In genomic region chr16:81609323-81609892, GRCh38 we compare ENCODE assay signal across 15 cellular contexts.
DNase-seq lines count a peak whose midpoint lies in the region; ATAC-seq, FAIRE-seq and TF ChIP-seq lines count a peak whose summit lies in the region.
"Had no signal": no experiment of that assay in that cellular context is flagged by ENCODE, and none has a peak within 500 bp of the region (broad histone marks: within the 10 kb centered on the region; RNA-seq: fewer than 3 reads in every experiment).

No MANE protein-coding gene starts in this region.

- peak overlapping the region; percentile 8 for H3K9ac ChIP-seq in skeletal muscle satellite cell (ENCODE audit: low read depth, low read length)

- CTCF ChIA-PET in CD4-positive, alpha-beta T cell (lab: Charles Lee), result no interaction called here

- H3K4me1 ChIP-seq in esophagus muscularis mucosa, result peaks cover 50 to 59% (median 55%) of the 10 kb centered on the region in 4 donors
- peaks cover 38% of the 10 kb centered on the region for H3K4me1 ChIP-seq in skeletal muscle satellite cell (ENCODE audit: control insufficient read depth, insufficient read depth, low read length)

- TF ChIP-seq CTCF in CD4-positive, alpha-beta T cell (IDR thresholded peaks at IDR 0.05), result no peak
- TF ChIP-seq CTCF in esophagus muscularis mucosa (IDR thresholded peaks at IDR 0.05), result no peak

- 89% methylated on average over 11 of the region's 11 CpGs for WGBS in esophagus muscularis mucosa

- H3K27ac Mint-ChIP-seq in CD4-positive, alpha-beta T cell, result peak overlapping the region; percentile 22
- H3K27ac Mint-ChIP-seq in T-helper 17 cell, result peak overlapping the region; percentile 92
- H3K27ac Mint-ChIP-seq: activated CD4-positive, alpha-beta memory T cell treated with anti-CD3 and anti-CD28 coated beads for 36 hours; activated naive CD4-positive, alpha-beta T cell treated with anti-CD3 and anti-CD28 coated beads for 36 hours had no signal

- FAIRE-seq in frontal cortex (lab: Jason Lieb, UNC), result no peak
- FAIRE-seq: islet of Langerhans had no signal

- no peak overlapping the region for H3K4me3 ChIP-seq in esophagus muscularis mucosa
- no peak overlapping the region for H3K4me3 ChIP-seq in skeletal muscle satellite cell (ENCODE audit: low read length)

- H3K36me3 ChIP-seq in esophagus muscularis mucosa (peaks cover 0 to 18% (median 8%) of the 10 kb centered on the region in 4 donors), skeletal muscle satellite cell (ENCODE audit: insufficient read depth, low read length) (no peaks in the 10 kb centered on the region)

- no peak overlapping the region for H3K4me3 Mint-ChIP-seq in CD4-positive, alpha-beta T cell
- peak overlapping the region; percentile 61 for H3K4me3 Mint-ChIP-seq in T-helper 17 cell
- H3K4me3 Mint-ChIP-seq: activated CD4-positive, alpha-beta memory T cell treated with anti-CD3 and anti-CD28 coated beads for 36 hours; activated naive CD4-positive, alpha-beta T cell treated with anti-CD3 and anti-CD28 coated beads for 36 hours; naive thymus-derived CD4-positive, alpha-beta T cell had no signal

- POLR2A ChIA-PET in CD4-positive, alpha-beta T cell (lab: Charles Lee), result no interaction called here

- H3K4me1 Mint-ChIP-seq in CD4-positive, alpha-beta T cell (ENCODE audit: low read depth), result no peaks in the 10 kb centered on the region
- peaks cover 17% of the 10 kb centered on the region for H3K4me1 Mint-ChIP-seq in T-helper 17 cell

- no peak for TF ChIP-seq POLR2A in esophagus muscularis mucosa (IDR thresholded peaks at IDR 0.05; ENCODE audit: low read depth)

- no peak for ATAC-seq in CD4-positive, alpha-beta T cell (ENCODE audit: poor library complexity)
- no peak for ATAC-seq in T-helper 17 cell
- no peak for ATAC-seq in HG03378 (IDR thresholded peaks at IDR 0.05; ENCODE audit: unreplicated experiment)
- no peak for ATAC-seq in GM21825 (IDR thresholded peaks at IDR 0.05; ENCODE audit: unreplicated experiment)
- ATAC-seq: naive thymus-derived CD4-positive, alpha-beta T cell had no signal

- no peaks in the 10 kb centered on the region for H3K9me3 Mint-ChIP-seq in CD4-positive, alpha-beta T cell
- H3K9me3 Mint-ChIP-seq: activated CD4-positive, alpha-beta memory T cell treated with anti-CD3 and anti-CD28 coated beads for 36 hours; activated naive CD4-positive, alpha-beta T cell treated with anti-CD3 and anti-CD28 coated beads for 36 hours; naive thymus-derived CD4-positive, alpha-beta T cell had no signal

- H3K4me2 ChIP-seq in skeletal muscle satellite cell (ENCODE audit: low read length), result no peak overlapping the region

- no peaks in the 10 kb centered on the region for H3K9me3 ChIP-seq in CD4-positive, alpha-beta T cell (ENCODE audit: control insufficient read depth, low read length)
- H3K9me3 ChIP-seq in T-helper 17 cell (ENCODE audit: control insufficient read depth, low read length, poor library complexity, severe bottlenecking) (no peaks in the 10 kb centered on the region), esophagus muscularis mucosa (no peaks in the 10 kb centered on the region), skeletal muscle satellite cell (replicated peaks; ENCODE audit: low read length) (no peaks in the 10 kb centered on the region)

- no peaks in the 10 kb centered on the region for H3K27me3 ChIP-seq in CD4-positive, alpha-beta T cell (ENCODE audit: control insufficient read depth, insufficient read depth, low read length)
- H3K27me3 ChIP-seq in esophagus muscularis mucosa (no peaks in the 10 kb centered on the region), skeletal muscle satellite cell (ENCODE audit: control insufficient read depth, insufficient read depth, low read length) (no peaks in the 10 kb centered on the region)

- no peak for DNase-seq in CD4-positive, alpha-beta T cell
- no peak for DNase-seq in T-helper 17 cell
- DNase-seq in esophagus muscularis mucosa (ENCODE audit: extremely low spot score), result no peak
- DNase-seq in DMS79 (lab: John Stamatoyannopoulos, UW), result no peak
- DNase-seq in frontal cortex (ENCODE audit: low spot score in 2 of 2), result no peak
- DNase-seq: activated CD4-positive, alpha-beta memory T cell treated with anti-CD3 and anti-CD28 coated beads for 36 hours; activated naive CD4-positive, alpha-beta T cell treated with anti-CD3 and anti-CD28 coated beads for 36 hours; cortex of kidney; MM.1S; naive thymus-derived CD4-positive, alpha-beta T cell; NCI-H2171 had no signal

- H3K36me3 Mint-ChIP-seq in CD4-positive, alpha-beta T cell (ENCODE audit: low read depth), result peaks cover 45% of the 10 kb centered on the region
- peaks cover 3% of the 10 kb centered on the region for H3K36me3 Mint-ChIP-seq in T-helper 17 cell (ENCODE audit: low read depth)
- H3K36me3 Mint-ChIP-seq: activated CD4-positive, alpha-beta memory T cell treated with anti-CD3 and anti-CD28 coated beads for 36 hours had no signal

- H3K27me3 Mint-ChIP-seq in CD4-positive, alpha-beta T cell, result no peaks in the 10 kb centered on the region
- H3K27me3 Mint-ChIP-seq in T-helper 17 cell, result no peaks in the 10 kb centered on the region
- H3K27me3 Mint-ChIP-seq: activated CD4-positive, alpha-beta memory T cell treated with anti-CD3 and anti-CD28 coated beads for 36 hours; naive thymus-derived CD4-positive, alpha-beta T cell had no signal

- H3K27ac ChIP-seq in CD4-positive, alpha-beta T cell (ENCODE audit: low read depth, low read length), result no peak overlapping the region
- H3K27ac ChIP-seq in esophagus muscularis mucosa (replicated peaks in 1 of 4), result peak overlapping the region; percentile 39 to 70 (median 54)

- intact Hi-C loops in CD4-positive, alpha-beta T cell (cut with DNase I, micrococcal nuclease), result no loop called here
- intact Hi-C loops in esophagus muscularis mucosa (cut with DNase I), result no loop called here

- no peak for TF ChIP-seq EP300 in esophagus muscularis mucosa (IDR thresholded peaks at IDR 0.05)
